ENCODE assay signal across 8 cellular contexts in the genomic region with DNA sequence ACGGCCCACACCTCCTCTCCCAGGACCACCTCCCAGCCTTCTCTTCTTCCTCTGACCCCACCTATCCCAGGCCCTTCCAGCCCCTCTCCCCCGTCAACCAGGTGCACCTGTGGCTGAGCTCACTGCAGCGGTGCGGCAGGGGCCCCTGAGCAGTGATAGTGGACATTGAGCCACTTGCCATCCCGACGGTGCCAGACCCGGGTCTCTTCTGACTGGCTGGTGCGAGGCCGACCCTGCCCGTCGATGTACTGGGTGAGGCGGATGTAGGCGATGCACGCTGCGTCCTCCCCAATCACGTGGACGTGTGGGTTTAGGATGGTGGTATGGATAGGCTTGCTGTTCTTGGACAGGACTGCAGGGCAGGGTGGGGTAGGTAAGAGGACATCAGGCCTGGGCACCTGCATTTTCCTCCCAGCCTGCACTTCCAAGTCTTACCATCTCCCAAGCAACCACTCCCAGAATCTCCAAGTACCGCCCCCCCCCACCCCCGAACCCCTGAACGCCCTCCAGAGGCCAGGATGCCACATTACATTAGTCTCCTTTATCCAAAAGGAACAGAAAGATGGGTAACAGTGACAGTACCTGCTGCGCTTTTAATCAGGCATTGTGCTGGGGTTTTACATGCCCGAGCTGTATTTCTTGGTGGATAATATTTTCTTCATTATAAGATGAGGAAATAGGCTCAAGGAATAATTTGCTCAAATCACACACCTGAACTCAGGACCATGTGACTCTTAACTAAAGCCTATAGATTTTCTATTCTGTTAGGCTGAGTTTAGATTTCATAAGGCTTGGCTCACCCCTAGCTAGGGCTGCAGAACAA. TPM values are rescaled to one million over a fixed set of nuclear protein-coding genes. Genes with fewer than 3 reads are reported as not detected.
DNase-seq lines count a peak whose midpoint lies in the region; ATAC-seq and TF ChIP-seq lines count a peak whose summit lies in the region.
"Had no signal": no experiment of that assay in that cellular context is flagged by ENCODE, and none has a peak within 500 bp of the region (broad histone marks: within the 10 kb centered on the region; RNA-seq: fewer than 3 reads in every experiment).

No MANE protein-coding gene starts in this region.

- H3K4me1 Mint-ChIP-seq in chondrocyte (ENCODE audit: low read depth), result peaks cover 24% of the 10 kb centered on the region
- H3K4me1 Mint-ChIP-seq in activated CD8-positive, alpha-beta T cell treated with anti-CD3 and anti-CD28 coated beads, Interleukin-2, amount 10 ng/mL, durations not matched to agents 7 days and 5 days (ENCODE audit: low read depth), result peaks cover 10% of the 10 kb centered on the region

- no peaks in the 10 kb centered on the region for H3K9me3 Mint-ChIP-seq in chondrocyte (ENCODE audit: low read depth)
- no peaks in the 10 kb centered on the region for H3K9me3 Mint-ChIP-seq in activated CD8-positive, alpha-beta T cell treated with anti-CD3 and anti-CD28 coated beads, Interleukin-2, amount 10 ng/mL, durations not matched to agents 7 days and 5 days (ENCODE audit: insufficient read depth)
- H3K9me3 Mint-ChIP-seq: T-helper 1 cell treated with Interleukin-12 subunit alpha and Interleukin-12 subunit beta and Interleukin-4 antibody, amounts not matched to agents 30 μg/mL and 1 μg/mL, for 36 hours had no signal

- intact Hi-C loops in psoas muscle (cut with DNase I), result no loop called here

- WGBS in psoas muscle, 3 donors, result 77 to 88% (median 82%) methylated on average over 22 of the region's 22 CpGs

- no peak overlapping the region for H3K4me3 Mint-ChIP-seq in chondrocyte (ENCODE audit: unreplicated experiment)
- H3K4me3 Mint-ChIP-seq in activated CD8-positive, alpha-beta T cell treated with anti-CD3 and anti-CD28 coated beads, Interleukin-2, amount 10 ng/mL, durations not matched to agents 7 days and 5 days, result no peak overlapping the region
- H3K4me3 Mint-ChIP-seq: T-helper 1 cell treated with Interleukin-12 subunit alpha and Interleukin-12 subunit beta and Interleukin-4 antibody, amounts not matched to agents 30 μg/mL and 1 μg/mL, for 36 hours had no signal

- H3K36me3 Mint-ChIP-seq in chondrocyte (ENCODE audit: low read depth), result peaks cover 10% of the 10 kb centered on the region
- H3K36me3 Mint-ChIP-seq in activated CD8-positive, alpha-beta T cell treated with anti-CD3 and anti-CD28 coated beads, Interleukin-2, amount 10 ng/mL, durations not matched to agents 7 days and 5 days (ENCODE audit: low read depth), result peaks cover 45% of the 10 kb centered on the region

- no peaks in the 10 kb centered on the region for H3K27me3 Mint-ChIP-seq in chondrocyte (ENCODE audit: low read depth)
- no peaks in the 10 kb centered on the region for H3K27me3 Mint-ChIP-seq in activated CD8-positive, alpha-beta T cell treated with anti-CD3 and anti-CD28 coated beads, Interleukin-2, amount 10 ng/mL, durations not matched to agents 7 days and 5 days (ENCODE audit: low read depth)

- ATAC-seq in psoas muscle, result no peak
- ATAC-seq in activated CD8-positive, alpha-beta T cell treated with anti-CD3 and anti-CD28 coated beads, Interleukin-2, amount 10 ng/mL, durations not matched to agents 7 days and 5 days, result no peak

- TF ChIP-seq CTCF in GM12864 (IDR thresholded peaks at IDR 0.05; ENCODE audit: low read depth, low read length, missing control alignments) (peak; percentile 27), LNCaP clone FGC (IDR thresholded peaks at IDR 0.05; ENCODE audit: control insufficient read depth, extremely low read depth, insufficient read depth) (peak; percentile 28; the same call in 1 of the 2 replicates), chondrocyte (IDR thresholded peaks at IDR 0.05) (peak; percentile 60), psoas muscle (IDR thresholded peaks at IDR 0.05) (peak; percentile 4)

- H3K4me1 ChIP-seq in psoas muscle, result peaks cover 18% of the 10 kb centered on the region

- POLR2A ChIA-PET in activated CD8-positive, alpha-beta T cell treated with anti-CD3 and anti-CD28 coated beads, Interleukin-2, amount 10 ng/mL, durations not matched to agents 7 days and 5 days (lab: Charles Lee), result no interaction called here

- H3K4me3 ChIP-seq in GM12864 (ENCODE audit: low read depth, low read length) (no peak overlapping the region), LNCaP clone FGC (ENCODE audit: low read depth, low read length) (no peak overlapping the region), psoas muscle (no peak overlapping the region)

- peaks cover 3 to 62% of the 10 kb centered on the region in 2 donors for H3K36me3 ChIP-seq in psoas muscle (ENCODE audit: insufficient read depth in 1 of 2, low read depth in 1 of 2)

- H3K27me3 ChIP-seq in psoas muscle (ENCODE audit: insufficient read depth in 3 of 3, low read length in 2 of 3), result no peaks in the 10 kb centered on the region

- no peak overlapping the region for H3K27ac Mint-ChIP-seq in chondrocyte (ENCODE audit: unreplicated experiment)
- H3K27ac Mint-ChIP-seq in activated CD8-positive, alpha-beta T cell treated with anti-CD3 and anti-CD28 coated beads, Interleukin-2, amount 10 ng/mL, durations not matched to agents 7 days and 5 days, result no peak overlapping the region
- H3K27ac Mint-ChIP-seq: T-helper 1 cell treated with Interleukin-12 subunit alpha and Interleukin-12 subunit beta and Interleukin-4 antibody, amounts not matched to agents 30 μg/mL and 1 μg/mL, for 36 hours had no signal

- no peak for DNase-seq in GM12864 (ENCODE audit: low read depth)
- DNase-seq in LNCaP clone FGC (ENCODE audit: low read depth), result no peak
- no peak for DNase-seq in chondrocyte (ENCODE audit: low spot score)
- peak in 1 of 2 donors; percentile 62 for DNase-seq in psoas muscle
- DNase-seq in activated gamma-delta T cell treated with Interleukin-2 at 50 U/mL for 16 hours, result no peak
- no peak for DNase-seq in activated CD8-positive, alpha-beta T cell treated with anti-CD3 and anti-CD28 coated beads, Interleukin-2, amount 10 ng/mL, durations not matched to agents 7 days and 5 days
- DNase-seq in T-helper 1 cell, result no peak

- H3K9me3 ChIP-seq in psoas muscle, result no peaks in the 10 kb centered on the region

- peak overlapping the region; percentile 58 for H3K27ac ChIP-seq in psoas muscle

- CTCF ChIA-PET in activated CD8-positive, alpha-beta T cell treated with anti-CD3 and anti-CD28 coated beads, Interleukin-2, amount 10 ng/mL, durations not matched to agents 7 days and 5 days (lab: Charles Lee), result interaction anchor here (0.9 to 2.7 kb wide), 4 partner anchors 15 to 65 kb away, joined by 3 to 11 read pairs (median 4); a partner anchor contains a TSS

RNA-seq across cellular contexts. Expression of a gene that starts 3.7 kb away (rescaled TPM):
- total RNA-seq in chondrocyte (24.4 to 29.0 TPM (median 27.3 TPM) in 3 replicates), psoas muscle (10 to 100 TPM in 3 of 4 donors, 1 to 10 TPM in 1; 9.4 to 14.5 (median 12.0) TPM)
- 1 to 10 TPM; 4.5 to 8.6 (median 7.8) TPM for polyA plus RNA-seq in psoas muscle
- total RNA-seq in activated CD8-positive, alpha-beta T cell treated with anti-CD3 and anti-CD28 coated beads, Interleukin-2, amount 10 ng/mL, durations not matched to agents 7 days and 5 days, result 10 to 100 TPM; 60.7 to 61.1 TPM

RNA-seq across cellular contexts. Expression of a gene that starts 29.7 kb away (rescaled TPM):
- total RNA-seq in chondrocyte (102 to 124 TPM (median 117 TPM) in 3 replicates), psoas muscle (10 to 100 TPM; 57.0 to 65.1 (median 58.7) TPM)
- polyA plus RNA-seq in psoas muscle, result 10 to 100 TPM; 40.5 to 68.3 (median 54.4) TPM
- total RNA-seq in activated CD8-positive, alpha-beta T cell treated with anti-CD3 and anti-CD28 coated beads, Interleukin-2, amount 10 ng/mL, durations not matched to agents 7 days and 5 days, result 10 to 100 TPM; 58.3 to 69.3 TPM

RNA-seq across cellular contexts. Expression of a gene that starts 33.3 kb away (rescaled TPM):
- total RNA-seq in chondrocyte (14.8 to 27.5 TPM (median 17.4 TPM) in 3 replicates), psoas muscle (10 to 100 TPM; 19.9 to 30.9 (median 21.9) TPM)
- polyA plus RNA-seq in psoas muscle, result 10 to 100 TPM; 66.9 to 98.7 (median 94.3) TPM
- total RNA-seq in activated CD8-positive, alpha-beta T cell treated with anti-CD3 and anti-CD28 coated beads, Interleukin-2, amount 10 ng/mL, durations not matched to agents 7 days and 5 days, result 10 to 100 TPM; 33.0 to 35.3 TPM

RNA-seq across cellular contexts. Expression of a gene that starts 59.2 kb away (rescaled TPM):
- total RNA-seq in chondrocyte, result 30.5 to 31.7 TPM (median 30.5 TPM) in 3 replicates
- 10 to 100 TPM; 34.2 to 60.3 (median 50.8) TPM for total RNA-seq in psoas muscle
- polyA plus RNA-seq in psoas muscle, result 10 to 100 TPM; 15.8 to 58.5 (median 34.4) TPM
- 10 to 100 TPM; 43.2 to 48.4 TPM for total RNA-seq in activated CD8-positive, alpha-beta T cell treated with anti-CD3 and anti-CD28 coated beads, Interleukin-2, amount 10 ng/mL, durations not matched to agents 7 days and 5 days

Comparison
In these comparisons a context has a peak if more than half of its experiments do, and no peak if none do; other contexts are left out.
1. CTCF ChIP-seq: peak in every context shown above with its lines; median percentile 60 in chondrocyte; 28 in LNCaP clone FGC; 27 in GM12864; 4 in psoas muscle.